17 cellular contexts compared by ENCODE assay signal in the genomic region with DNA sequence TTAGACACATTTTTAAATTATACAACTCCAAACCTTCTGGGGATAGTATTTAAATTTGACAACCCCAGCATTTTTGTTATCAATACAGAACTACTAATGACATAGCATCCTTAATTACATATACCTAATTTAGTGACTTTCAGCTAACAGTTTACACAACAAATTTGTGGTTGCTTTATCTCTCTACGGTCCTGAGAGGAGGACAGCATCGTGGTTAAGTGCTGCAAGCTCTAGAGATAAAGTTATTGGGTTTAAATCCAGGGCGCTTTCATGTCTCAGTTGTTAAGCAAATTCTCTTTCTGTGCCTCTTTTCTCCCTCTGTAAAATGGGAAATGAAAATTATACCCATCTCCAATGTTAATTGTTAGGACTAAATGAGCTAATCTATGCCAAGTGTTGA.
"Had no signal": no experiment of that assay in that cellular context is flagged by ENCODE, and none has a peak within 500 bp of the region (broad histone marks: within the 10 kb centered on the region; RNA-seq: fewer than 3 reads in every experiment).

No MANE protein-coding gene starts in this region.

- H3K4me3 ChIP-seq: coronary artery, gastroesophageal sphincter, sigmoid colon, smooth muscle cell, transverse colon, uterus had no signal

- H3K27me3 ChIP-seq: gastroesophageal sphincter, sigmoid colon, transverse colon, uterus had no signal

- H3K4me1 ChIP-seq: gastroesophageal sphincter, sigmoid colon, transverse colon, uterus had no signal

- H3K4me2 ChIP-seq: smooth muscle cell had no signal

- H3K36me3 ChIP-seq: gastroesophageal sphincter, sigmoid colon, transverse colon, uterus had no signal

- H3K27ac ChIP-seq: coronary artery, gastroesophageal sphincter, sigmoid colon, transverse colon, uterus had no signal

- ATAC-seq: activated naive CD4-positive, alpha-beta T cell treated with anti-CD3 and anti-CD28 coated beads, Interleukin-2, amount 50 U/mL, for 72 hours; activated T-helper 17 cell treated with anti-CD3 and anti-CD28 coated beads, Interleukin-2, amount 50 U/mL, for 72 hours; gastroesophageal sphincter; left ventricle myocardium superior; natural killer cell treated with Interleukin-12 subunit alpha and Interleukin-12 subunit beta and Interleukin-15 and Interleukin-18, amount 100 ng/mL, for 72 hours; stimulated activated naive B cell treated with anti-CD40 and anti-IgM and Interleukin-4, amounts not matched to agents 10 μg/mL and 1 μg/mL and 100 μg/mL, for 72 hours had no signal

- H3K9me3 ChIP-seq: gastroesophageal sphincter, sigmoid colon, transverse colon, uterus had no signal

- DNase-seq: activated T-cell treated with anti-CD3 and anti-CD28 coated beads, Interleukin-2, amount 50 U/mL, for 1 hour; head of caudate nucleus; hypothalamus; left ventricle myocardium superior; retina; sigmoid colon; stimulated activated CD4-positive, alpha-beta T cell treated with anti-CD3 and anti-CD28 coated beads, Interleukin-15, amount 100 ng/mL, for 24 hours; stimulated activated CD8-positive, alpha-beta memory T cell treated with anti-CD3 and anti-CD28 coated beads, Interleukin-4, amount 100 ng/mL, for 48 hours; stimulated activated naive B cell treated with anti-CD40 and anti-IgM and Interleukin-4, amounts not matched to agents 10 μg/mL and 1 μg/mL and 100 μg/mL, for 72 hours; transverse colon; uterus had no signal
